Comparison of ENCODE assay signal across 8 cellular contexts in the genomic region with DNA sequence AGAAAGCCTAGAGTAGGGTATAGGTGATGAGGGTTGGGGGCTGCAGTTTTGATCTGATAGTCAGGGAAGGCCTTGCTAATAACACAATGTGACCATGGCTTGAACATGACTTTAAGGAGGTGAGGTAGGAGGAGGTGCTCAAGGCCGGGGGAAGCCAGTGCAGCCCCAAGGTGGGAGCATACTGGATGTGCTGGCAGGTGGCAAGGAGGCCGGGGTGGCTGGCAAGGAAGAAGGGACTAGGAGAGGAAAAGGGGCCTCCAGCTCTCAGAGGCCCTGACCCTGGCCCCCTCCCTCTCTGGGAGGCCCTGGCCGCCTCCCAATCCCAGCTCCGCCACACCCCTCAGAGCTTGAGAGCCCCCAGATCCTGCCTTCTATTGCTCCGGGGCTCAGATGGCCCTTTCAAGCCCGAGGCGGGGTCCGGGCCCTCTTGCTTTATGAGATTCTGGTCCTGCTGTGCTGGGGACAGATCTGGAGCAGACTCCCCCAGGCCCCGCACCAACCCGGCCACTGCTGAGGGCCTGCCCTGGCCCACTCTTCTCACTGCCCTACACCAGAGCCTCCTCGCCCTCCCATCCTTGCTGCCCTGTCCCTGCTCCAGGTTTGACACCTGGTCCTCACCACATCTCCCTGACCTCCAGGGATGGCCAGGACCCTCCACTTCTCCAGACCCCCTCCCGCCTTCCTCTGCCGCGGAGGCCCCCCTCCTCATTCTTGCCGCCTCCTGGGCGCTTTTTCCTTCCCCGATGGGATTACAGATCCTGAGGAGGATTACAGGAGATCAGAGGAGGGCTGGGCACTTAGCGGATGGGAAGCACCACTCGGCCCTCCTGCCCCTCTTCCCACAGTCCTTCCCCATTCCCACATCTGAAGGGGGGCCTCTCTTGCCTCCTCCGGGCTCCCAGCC. TPM values are rescaled to one million over a fixed set of nuclear protein-coding genes. Genes with fewer than 3 reads are reported as not detected.
DNase-seq lines count a peak whose midpoint lies in the region; ATAC-seq and TF ChIP-seq lines count a peak whose summit lies in the region.

No MANE protein-coding gene starts in this region.

- intact Hi-C loops in activated B cell treated with CpG ODN at 0.5 μM for 24 hours (cut with micrococcal nuclease), result no loop called here

- H3K27ac Mint-ChIP-seq in T-helper 1 cell treated with Interleukin-12 subunit alpha and Interleukin-12 subunit beta and Interleukin-4 antibody, amounts not matched to agents 30 μg/mL and 1 μg/mL, for 36 hours, result peak overlapping the region; percentile 1
- H3K27ac Mint-ChIP-seq in activated B cell treated with CpG ODN at 0.5 μM for 24 hours, result peak overlapping the region; percentile 18
- H3K27ac Mint-ChIP-seq in stimulated activated effector memory CD8-positive, alpha-beta T cell treated with anti-CD3 and anti-CD28 coated beads, Interleukin-12 subunit alpha, Interleukin-12 subunit beta, amount 100 ng/mL, for 72 hours, result peak overlapping the region; percentile 61

- peaks cover 36% of the 10 kb centered on the region for H3K4me1 Mint-ChIP-seq in T-helper 1 cell treated with Interleukin-12 subunit alpha and Interleukin-12 subunit beta and Interleukin-4 antibody, amounts not matched to agents 30 μg/mL and 1 μg/mL, for 36 hours (ENCODE audit: low read depth)
- peaks cover 43% of the 10 kb centered on the region for H3K4me1 Mint-ChIP-seq in activated B cell treated with CpG ODN at 0.5 μM for 24 hours
- H3K4me1 Mint-ChIP-seq in stimulated activated effector memory CD8-positive, alpha-beta T cell treated with anti-CD3 and anti-CD28 coated beads, Interleukin-12 subunit alpha, Interleukin-12 subunit beta, amount 100 ng/mL, for 72 hours, result peaks cover 48% of the 10 kb centered on the region

- no peaks in the 10 kb centered on the region; the same call in 1 of the 2 replicates for H3K36me3 ChIP-seq in iPS DF 6.9 (ENCODE audit: control insufficient read depth, insufficient read depth, low read length)

- H3K4me3 ChIP-seq in iPS DF 6.9 (ENCODE audit: low read length), result peak overlapping the region; percentile 81; the same call in 1 of the 2 replicates

- WGBS in iPS DF 6.9 (ENCODE audit: insufficient coverage, insufficient read length), result no CpG with 5 or more reads among the region's 20 CpGs

- CTCF ChIA-PET in activated B cell treated with CpG ODN at 0.5 μM for 24 hours (lab: Charles Lee), result no interaction called here

- ATAC-seq in activated B cell treated with CpG ODN at 0.5 μM for 24 hours (ENCODE audit: low read depth) (no peak), HG02759 (IDR thresholded peaks at IDR 0.05; ENCODE audit: unreplicated experiment) (no peak)
- ATAC-seq in stimulated activated effector memory CD8-positive, alpha-beta T cell treated with anti-CD3 and anti-CD28 coated beads, Interleukin-12 subunit alpha, Interleukin-12 subunit beta, amount 100 ng/mL, for 72 hours, result no peak

- H3K36me3 Mint-ChIP-seq in T-helper 1 cell treated with Interleukin-12 subunit alpha and Interleukin-12 subunit beta and Interleukin-4 antibody, amounts not matched to agents 30 μg/mL and 1 μg/mL, for 36 hours (ENCODE audit: low read depth), result peaks cover 29% of the 10 kb centered on the region
- H3K36me3 Mint-ChIP-seq in activated B cell treated with CpG ODN at 0.5 μM for 24 hours (ENCODE audit: low read depth), result peaks cover 52% of the 10 kb centered on the region
- peaks cover 90% of the 10 kb centered on the region for H3K36me3 Mint-ChIP-seq in stimulated activated effector memory CD8-positive, alpha-beta T cell treated with anti-CD3 and anti-CD28 coated beads, Interleukin-12 subunit alpha, Interleukin-12 subunit beta, amount 100 ng/mL, for 72 hours

- no peaks in the 10 kb centered on the region for H3K9me3 Mint-ChIP-seq in T-helper 1 cell treated with Interleukin-12 subunit alpha and Interleukin-12 subunit beta and Interleukin-4 antibody, amounts not matched to agents 30 μg/mL and 1 μg/mL, for 36 hours
- H3K9me3 Mint-ChIP-seq in activated B cell treated with CpG ODN at 0.5 μM for 24 hours, result no peaks in the 10 kb centered on the region
- no peaks in the 10 kb centered on the region for H3K9me3 Mint-ChIP-seq in stimulated activated effector memory CD8-positive, alpha-beta T cell treated with anti-CD3 and anti-CD28 coated beads, Interleukin-12 subunit alpha, Interleukin-12 subunit beta, amount 100 ng/mL, for 72 hours

- H3K9me3 ChIP-seq in iPS DF 6.9 (ENCODE audit: control insufficient read depth, insufficient read depth, low read length), result no peaks in the 10 kb centered on the region

- peak overlapping the region; percentile 69 for H3K4me3 Mint-ChIP-seq in T-helper 1 cell treated with Interleukin-12 subunit alpha and Interleukin-12 subunit beta and Interleukin-4 antibody, amounts not matched to agents 30 μg/mL and 1 μg/mL, for 36 hours
- H3K4me3 Mint-ChIP-seq in activated B cell treated with CpG ODN at 0.5 μM for 24 hours, result peak overlapping the region; percentile 73
- H3K4me3 Mint-ChIP-seq in stimulated activated effector memory CD8-positive, alpha-beta T cell treated with anti-CD3 and anti-CD28 coated beads, Interleukin-12 subunit alpha, Interleukin-12 subunit beta, amount 100 ng/mL, for 72 hours, result peak overlapping the region; percentile 96

- 0 out of 2 replicates have a peak, but pooled peaks cover 2% of the 10 kb centered on the region for H3K4me1 ChIP-seq in iPS DF 6.9 (ENCODE audit: control insufficient read depth, insufficient read depth, low read length)

- H3K27ac ChIP-seq in iPS DF 6.9 (ENCODE audit: low read length), result no peak overlapping the region

- POLR2A ChIA-PET in activated B cell treated with CpG ODN at 0.5 μM for 24 hours (lab: Charles Lee), result interaction anchor here (0.6 to 1.8 kb wide), 5 partner anchors 18 to 708 kb away, joined by 3 to 8 read pairs (median 6); partner anchors contain the start of genes AIP, PTPRCAP and TBC1D10C

- no peaks in the 10 kb centered on the region for H3K27me3 ChIP-seq in iPS DF 6.9 (ENCODE audit: control insufficient read depth, insufficient read depth, low read length)

- DNase-seq in T-helper 1 cell, result no peak
- no peak for DNase-seq in activated B cell treated with CpG ODN at 0.5 μM for 24 hours
- no peak for DNase-seq in iPS DF 6.9 (ENCODE audit: low read depth, low spot score)
- no peak for DNase-seq in stimulated activated effector memory CD8-positive, alpha-beta T cell treated with anti-CD3 and anti-CD28 coated beads, Interleukin-12 subunit alpha, Interleukin-12 subunit beta, amount 100 ng/mL, for 72 hours (ENCODE audit: low spot score in 2 of 2)
- no peak for DNase-seq in NCI-H774 (lab: John Stamatoyannopoulos, UW)
- no peak for DNase-seq in AG20443 (ENCODE audit: low spot score)

- H3K27me3 Mint-ChIP-seq in T-helper 1 cell treated with Interleukin-12 subunit alpha and Interleukin-12 subunit beta and Interleukin-4 antibody, amounts not matched to agents 30 μg/mL and 1 μg/mL, for 36 hours (ENCODE audit: low read depth), result no peaks in the 10 kb centered on the region
- no peaks in the 10 kb centered on the region for H3K27me3 Mint-ChIP-seq in activated B cell treated with CpG ODN at 0.5 μM for 24 hours

- TF ChIP-seq CTCF in activated B cell treated with CpG ODN at 0.5 μM for 24 hours (IDR thresholded peaks at IDR 0.05), result no peak

RNA-seq across cellular contexts. Expression of gene PITPNM1, which starts 1.8 kb away (rescaled TPM):
- total RNA-seq in activated B cell treated with CpG ODN at 0.5 μM for 24 hours, result 103 and 111 TPM in 2 replicates

RNA-seq across cellular contexts. Expression of gene CDK2AP2, which starts 4.6 kb away (rescaled TPM):
- 67.1 and 68.5 TPM in 2 replicates for total RNA-seq in activated B cell treated with CpG ODN at 0.5 μM for 24 hours

RNA-seq across cellular contexts. Expression of gene CABP2, which starts 19.9 kb away (rescaled TPM):
- not detected in 2 replicates for total RNA-seq in activated B cell treated with CpG ODN at 0.5 μM for 24 hours

RNA-seq across cellular contexts. Expression of gene AIP, which starts 20.5 kb away (rescaled TPM):
- total RNA-seq in activated B cell treated with CpG ODN at 0.5 μM for 24 hours, result 108 and 114 TPM in 2 replicates

RNA-seq across cellular contexts. Expression of gene TMEM134, which starts 34.3 kb away (rescaled TPM):
- total RNA-seq in activated B cell treated with CpG ODN at 0.5 μM for 24 hours, result 76.0 and 83.5 TPM in 2 replicates

Comparison
In these comparisons a context has a peak if more than half of its experiments do, and no peak if none do; other contexts are left out.
1. H3K27ac Mint-ChIP-seq: peak in every context shown above with its lines; median percentile 61 in stimulated activated effector memory CD8-positive, alpha-beta T cell treated with anti-CD3 and anti-CD28 coated beads, Interleukin-12 subunit alpha, Interleukin-12 subunit beta, amount 100 ng/mL, for 72 hours; 18 in activated B cell treated with CpG ODN at 0.5 μM for 24 hours; 1 in T-helper 1 cell treated with Interleukin-12 subunit alpha and Interleukin-12 subunit beta and Interleukin-4 antibody, amounts not matched to agents 30 μg/mL and 1 μg/mL, for 36 hours.